Comparison of ENCODE assay signal across 29 cellular contexts in genomic region chr2:218310853-218311542, GRCh38. TPM values are rescaled to one million over a fixed set of nuclear protein-coding genes. Genes with fewer than 3 reads are reported as not detected.
DNase-seq lines count a peak whose midpoint lies in the region; TF ChIP-seq lines count a peak whose summit lies in the region.
"Had no signal": no experiment of that assay in that cellular context is flagged by ENCODE, and none has a peak within 500 bp of the region (broad histone marks: within the 10 kb centered on the region; RNA-seq: fewer than 3 reads in every experiment).

No MANE protein-coding gene starts in this region.

- H4K20me1 ChIP-seq in smooth muscle cell (ENCODE audit: low read depth): no peaks in the 10 kb centered on the region
- H4K20me1 ChIP-seq: BLaER1 had no signal

- no peak overlapping the region for H3K4me3 ChIP-seq in Caco-2 (ENCODE audit: low read depth, low read length)
- no peak overlapping the region for H3K4me3 ChIP-seq in colonic mucosa
- H3K4me3 ChIP-seq in mucosa of rectum (ENCODE audit: low read length in 2 of 2): peak overlapping the region in 1 of 2 donors; percentile 13
- H3K4me3 ChIP-seq in smooth muscle cell: no peak overlapping the region
- H3K4me3 ChIP-seq: BLaER1, right atrium auricular region, tibial nerve had no signal

- peak overlapping the region; percentile 87 for H3K27ac Mint-ChIP-seq in Caco-2 (ENCODE audit: unreplicated experiment)
- H3K27ac Mint-ChIP-seq: activated naive CD4-positive, alpha-beta T cell treated with anti-CD3 and anti-CD28 coated beads, Interleukin-2, amount 10 ng/mL, durations not matched to agents 7 days and 5 days; activated T-helper 1 cell treated with anti-CD3 and anti-CD28 coated beads, Interleukin-12 subunit alpha, Interleukin-12 subunit beta, Interleukin-2, Interleukin-4 antibody, amounts not matched to agents 30 ng/mL and 10 ng/mL and 1 ng/mL, durations not matched to agents 14 hours and 24 hours and 36 hours; stimulated activated naive CD8-positive, alpha-beta T cell treated with anti-CD3 and anti-CD28 coated beads, Interleukin-15, Interleukin-2, amounts not matched to agents 100 ng/mL and 50 ng/mL, for 24 hours; T-helper 2 cell treated with Interferon-gamma antibody and Interleukin-4, amounts not matched to agents 5 μg/mL and 100 μg/mL, for 36 hours had no signal

- peak overlapping the region; percentile 24 for H3K4me2 ChIP-seq in smooth muscle cell
- H3K4me2 ChIP-seq: BLaER1, SK-N-SH had no signal

- WGBS in smooth muscle cell (ENCODE audit: low lambda C conversion rate): 82% methylated on average over 11 of the region's 11 CpGs

- DNase-seq in Caco-2 (peak in 1 of 2 experiments; percentile 59), colonic mucosa (no peak), smooth muscle cell (lab: John Stamatoyannopoulos, UW; ENCODE audit: unreplicated experiment) (no peak), NCI-H82 (lab: John Stamatoyannopoulos, UW) (no peak), AG20443 (ENCODE audit: low spot score) (no peak), NCI-H1417 (lab: John Stamatoyannopoulos, UW) (no peak)
- DNase-seq in stimulated activated CD4-positive, alpha-beta T cell treated with anti-CD3 and anti-CD28 coated beads, Interleukin-2, amount 100 ng/mL, for 48 hours: no peak
- DNase-seq: ACHN; activated naive CD4-positive, alpha-beta T cell treated with anti-CD3 and anti-CD28 coated beads, Interleukin-2, amount 10 ng/mL, durations not matched to agents 7 days and 5 days; amygdala; cortex of kidney; kidney glomerular epithelial cell; mammary epithelial cell; NCI-H1092; NCI-H187 treated with DMSO at 0.1 percent for 48 hours; NCI-H2227 treated with DMSO at 0.1 percent for 48 hours; NCI-H774; SK-N-SH; WERI-Rb-1 had no signal

- H3K27me3 Mint-ChIP-seq in Caco-2 (ENCODE audit: insufficient read depth, unreplicated experiment): no peaks in the 10 kb centered on the region
- H3K27me3 Mint-ChIP-seq: stimulated activated naive CD8-positive, alpha-beta T cell treated with anti-CD3 and anti-CD28 coated beads, Interleukin-15, Interleukin-2, amounts not matched to agents 100 ng/mL and 50 ng/mL, for 24 hours had no signal

- peaks cover 27% of the 10 kb centered on the region for H3K4me1 Mint-ChIP-seq in Caco-2 (ENCODE audit: low read depth, unreplicated experiment)

- H3K4me1 ChIP-seq in Caco-2 (peaks cover 49% of the 10 kb centered on the region), colonic mucosa (no peaks in the 10 kb centered on the region), mucosa of rectum (ENCODE audit: control insufficient read depth in 2 of 2, insufficient read depth in 2 of 2, low read length in 2 of 2) (peaks cover 6 to 25% of the 10 kb centered on the region in 2 donors), smooth muscle cell (ENCODE audit: low read depth) (peaks cover 5% of the 10 kb centered on the region)
- H3K4me1 ChIP-seq: right atrium auricular region, tibial nerve had no signal

- no peak overlapping the region for H2AFZ ChIP-seq in smooth muscle cell (ENCODE audit: low read depth)

- H3K9me3 Mint-ChIP-seq in Caco-2 (ENCODE audit: unreplicated experiment): peaks cover 9% of the 10 kb centered on the region
- H3K9me3 Mint-ChIP-seq: activated naive CD4-positive, alpha-beta T cell treated with anti-CD3 and anti-CD28 coated beads, Interleukin-2, amount 10 ng/mL, durations not matched to agents 7 days and 5 days; activated T-helper 1 cell treated with anti-CD3 and anti-CD28 coated beads, Interleukin-12 subunit alpha, Interleukin-12 subunit beta, Interleukin-2, Interleukin-4 antibody, amounts not matched to agents 30 ng/mL and 10 ng/mL and 1 ng/mL, durations not matched to agents 14 hours and 24 hours and 36 hours; stimulated activated naive CD8-positive, alpha-beta T cell treated with anti-CD3 and anti-CD28 coated beads, Interleukin-15, Interleukin-2, amounts not matched to agents 100 ng/mL and 50 ng/mL, for 24 hours; T-helper 2 cell treated with Interferon-gamma antibody and Interleukin-4, amounts not matched to agents 5 μg/mL and 100 μg/mL, for 36 hours had no signal

- BruUV-seq in Caco-2 (replicated peaks; lab: Mats Ljungman, UMichigan): TSS peak; percentile 78

- CTCF ChIA-PET in Caco-2 (lab: Charles Lee): interaction anchor here (1.8 to 2.2 kb wide), 2 partner anchors 18 to 46 kb away, joined by 10 to 15 read pairs; partner anchors contain the start of genes CATIP and TMBIM1

- peaks cover 11% of the 10 kb centered on the region for H3K36me3 Mint-ChIP-seq in Caco-2 (ENCODE audit: insufficient read depth, unreplicated experiment)
- H3K36me3 Mint-ChIP-seq: activated naive CD4-positive, alpha-beta T cell treated with anti-CD3 and anti-CD28 coated beads, Interleukin-2, amount 10 ng/mL, durations not matched to agents 7 days and 5 days had no signal

- POLR2A ChIA-PET in Caco-2 (lab: Charles Lee): no interaction called here

- H3K36me3 ChIP-seq in Caco-2 (ENCODE audit: control insufficient read depth, insufficient read depth, low read length): no peaks in the 10 kb centered on the region
- no peaks in the 10 kb centered on the region for H3K36me3 ChIP-seq in colonic mucosa
- H3K36me3 ChIP-seq in mucosa of rectum (ENCODE audit: control insufficient read depth in 2 of 2, insufficient read depth in 2 of 2, low read length in 2 of 2): no peaks in the 10 kb centered on the region
- H3K36me3 ChIP-seq in smooth muscle cell (ENCODE audit: low read depth): no peaks in the 10 kb centered on the region
- H3K36me3 ChIP-seq: BLaER1, right atrium auricular region, tibial nerve, WERI-Rb-1 had no signal

- peak overlapping the region in 1 of 2 donors; percentile 34 for H3K9ac ChIP-seq in colonic mucosa (ENCODE audit: low read depth in 2 of 2, low read length in 2 of 2)
- peak overlapping the region; percentile 24 to 34 for H3K9ac ChIP-seq in mucosa of rectum (ENCODE audit: low read depth in 1 of 2, low read length in 2 of 2)
- no peak overlapping the region for H3K9ac ChIP-seq in smooth muscle cell (ENCODE audit: low read depth)
- H3K9ac ChIP-seq: BLaER1, SK-N-SH had no signal

- peak overlapping the region; percentile 75 for H3K27ac ChIP-seq in colonic mucosa
- peak overlapping the region; percentile 87 to 89 for H3K27ac ChIP-seq in mucosa of rectum (ENCODE audit: low read depth in 2 of 2, low read length in 2 of 2)
- no peak overlapping the region for H3K27ac ChIP-seq in smooth muscle cell (ENCODE audit: low read depth)
- H3K27ac ChIP-seq: BLaER1, tibial nerve, WERI-Rb-1 had no signal

- intact Hi-C loops in Caco-2 (cut with micrococcal nuclease; ENCODE audit: unreplicated experiment): no loop called here
- intact Hi-C loops in colonic mucosa (cut with DNase I): no loop called here

- no peaks in the 10 kb centered on the region for H3K79me2 ChIP-seq in smooth muscle cell (ENCODE audit: low read depth)

- no peak for TF ChIP-seq CTCF in Caco-2 (IDR thresholded peaks at IDR 0.05; ENCODE audit: insufficient read depth in 1 of 2, low read depth in 1 of 2, low read length in 1 of 2, severe bottlenecking in 1 of 2, unreplicated experiment in 1 of 2)
- TF ChIP-seq CTCF in colonic mucosa (IDR thresholded peaks at IDR 0.05): no peak
- no peak for TF ChIP-seq CTCF in smooth muscle cell (IDR thresholded peaks at IDR 0.05; ENCODE audit: borderline replicate concordance, insufficient read depth, poor library complexity, severe bottlenecking)

- H3K9me3 ChIP-seq in Caco-2: no peaks in the 10 kb centered on the region
- no peaks in the 10 kb centered on the region for H3K9me3 ChIP-seq in colonic mucosa
- H3K9me3 ChIP-seq in mucosa of rectum (ENCODE audit: control insufficient read depth in 2 of 2, low read length in 2 of 2): no peaks in the 10 kb centered on the region
- H3K9me3 ChIP-seq in smooth muscle cell (replicated peaks; ENCODE audit: low read depth): no peaks in the 10 kb centered on the region
- H3K9me3 ChIP-seq: BLaER1, right atrium auricular region, SK-N-SH, tibial nerve had no signal

- H3K27me3 ChIP-seq in Caco-2 (replicated peaks; ENCODE audit: control insufficient read depth, insufficient read depth, low read length): no peaks in the 10 kb centered on the region
- H3K27me3 ChIP-seq in colonic mucosa: no peaks in the 10 kb centered on the region
- no peaks in the 10 kb centered on the region for H3K27me3 ChIP-seq in mucosa of rectum (ENCODE audit: control insufficient read depth in 2 of 2, insufficient read depth in 2 of 2, low read length in 2 of 2)
- H3K27me3 ChIP-seq in smooth muscle cell (ENCODE audit: low read depth): no peaks in the 10 kb centered on the region
- H3K27me3 ChIP-seq: BLaER1, right atrium auricular region, tibial nerve had no signal

- H3F3A ChIP-seq in smooth muscle cell (ENCODE audit: low read depth): no peaks in the 10 kb centered on the region

- peak overlapping the region; percentile 56 for H3K4me3 Mint-ChIP-seq in Caco-2 (ENCODE audit: unreplicated experiment)
- H3K4me3 Mint-ChIP-seq: activated naive CD4-positive, alpha-beta T cell treated with anti-CD3 and anti-CD28 coated beads, Interleukin-2, amount 10 ng/mL, durations not matched to agents 7 days and 5 days; activated T-helper 1 cell treated with anti-CD3 and anti-CD28 coated beads, Interleukin-12 subunit alpha, Interleukin-12 subunit beta, Interleukin-2, Interleukin-4 antibody, amounts not matched to agents 30 ng/mL and 10 ng/mL and 1 ng/mL, durations not matched to agents 14 hours and 24 hours and 36 hours; stimulated activated naive CD8-positive, alpha-beta T cell treated with anti-CD3 and anti-CD28 coated beads, Interleukin-15, Interleukin-2, amounts not matched to agents 100 ng/mL and 50 ng/mL, for 24 hours; T-helper 2 cell treated with Interferon-gamma antibody and Interleukin-4, amounts not matched to agents 5 μg/mL and 100 μg/mL, for 36 hours had no signal

RNA-seq across cellular contexts. Expression of gene TMBIM1, which starts 18.7 kb away (rescaled TPM):
- total RNA-seq in Caco-2 (2022) (168 and 175 TPM in 2 replicates), colonic mucosa (100 to 1,000 TPM; 273 to 375 TPM), smooth muscle cell (109 TPM in 2 replicates)
- 121 and 172 TPM in 2 replicates for polyA plus RNA-seq in smooth muscle cell

RNA-seq across cellular contexts. Expression of gene PNKD, which starts 40.7 kb away (rescaled TPM):
- total RNA-seq in Caco-2 (2022) (39.2 and 42.9 TPM in 2 replicates), colonic mucosa (100 to 1,000 TPM; 109 to 136 TPM), smooth muscle cell (26.1 and 42.0 TPM in 2 replicates)
- polyA plus RNA-seq in smooth muscle cell: 109 and 126 TPM in 2 replicates

RNA-seq across cellular contexts. Expression of gene AAMP, which starts 41.1 kb away (rescaled TPM):
- total RNA-seq in Caco-2 (2022) (118 and 125 TPM in 2 replicates), colonic mucosa (100 to 1,000 TPM in 1 of 2 donors, 10 to 100 TPM in 1; 96.1 to 137 TPM), smooth muscle cell (58.9 and 71.5 TPM in 2 replicates)
- 95.8 and 135 TPM in 2 replicates for polyA plus RNA-seq in smooth muscle cell

RNA-seq across cellular contexts. Expression of gene CATIP, which starts 45.7 kb away (rescaled TPM):
- total RNA-seq in Caco-2 (2022) (0.54 TPM in 1 of 2 replicates, not detected in the other), colonic mucosa (not detected), smooth muscle cell (not detected in 2 replicates)
- 0.18 and 0.25 TPM in 2 replicates for polyA plus RNA-seq in smooth muscle cell
- total RNA-seq: activated T-helper 1 cell treated with anti-CD3 and anti-CD28 coated beads, Interleukin-12 subunit alpha, Interleukin-12 subunit beta, Interleukin-2, Interleukin-4 antibody, amounts not matched to agents 30 ng/mL and 10 ng/mL and 1 ng/mL, durations not matched to agents 14 hours and 24 hours and 36 hours; mammary epithelial cell; OCI-LY7; osteoblast; right atrium auricular region; tibial nerve had no signal
- polyA plus RNA-seq: fibroblast of lung, mammary epithelial cell had no signal

RNA-seq across cellular contexts. Expression of gene GPBAR1, which starts 50.2 kb away (rescaled TPM):
- total RNA-seq in Caco-2 (2022) (0.29 and 0.44 TPM in 2 replicates), colonic mucosa (1 to 10 TPM; 1.1 to 1.3 TPM), smooth muscle cell (0.94 and 1.3 TPM in 2 replicates)
- 1.6 and 2.6 TPM in 2 replicates for polyA plus RNA-seq in smooth muscle cell
- polyA plus RNA-seq: fibroblast of lung had no signal
